ENCODE assay signal across 1 cellular context in the genomic region with DNA sequence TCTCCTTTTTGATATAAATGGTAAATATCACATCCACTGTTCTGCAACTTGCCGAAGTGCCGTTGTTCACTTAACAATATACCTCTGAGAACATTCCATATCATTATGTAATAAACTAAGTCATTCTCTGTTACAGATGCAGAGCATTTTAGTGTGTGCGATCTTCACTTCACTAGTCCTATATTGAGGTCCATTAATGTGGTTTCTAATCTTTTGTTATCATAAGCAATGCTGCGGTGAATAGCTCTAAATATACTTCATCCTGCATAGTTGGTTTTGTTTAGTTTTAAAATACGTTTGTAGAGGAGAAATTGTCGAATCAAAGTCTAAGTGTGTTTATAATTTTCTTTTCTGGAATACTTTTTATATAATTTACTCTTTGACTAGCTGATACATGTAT.
A peak's percentile ranks its signal among the peaks of the same experiment; 100 is the strongest.
TF ChIP-seq lines count a peak whose summit lies in the region.

No MANE protein-coding gene starts in this region.

TF ChIP-seq in K562, 482 proteins besides CTCF, POLR2A, EP300 and RAD21:
- no peak for TF ChIP-seq ZNF175 (CRISPR knock-in tag; IDR thresholded peaks at IDR 0.05; ENCODE audit: low read depth)
- no peak for TF ChIP-seq MCM7 (IDR thresholded peaks at IDR 0.05)
- TF ChIP-seq, protein P1, sequence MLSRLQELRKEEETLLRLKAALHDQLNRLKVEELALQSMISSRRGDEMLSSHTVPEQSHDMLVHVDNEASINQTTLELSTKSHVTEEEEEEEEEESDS (CRISPR knock-in tag; IDR thresholded peaks at IDR 0.05) = no peak
- TF ChIP-seq ELF2 (CRISPR knock-in tag; IDR thresholded peaks at IDR 0.05) = no peak
- TF ChIP-seq ZNF274 (IDR thresholded peaks at IDR 0.05; ENCODE audit: borderline replicate concordance, low read depth, low read length) = no peak
- 0 out of 2 replicates have a peak, but pooled peaks have one; percentile 29 for TF ChIP-seq MEF2D (tag; conservative IDR thresholded peaks at IDR 0.05; ENCODE audit: low read depth)
- no peak for TF ChIP-seq HMG20B (CRISPR knock-in tag; IDR thresholded peaks at IDR 0.05)
